24 cellular contexts compared by ENCODE assay signal in the genomic region with DNA sequence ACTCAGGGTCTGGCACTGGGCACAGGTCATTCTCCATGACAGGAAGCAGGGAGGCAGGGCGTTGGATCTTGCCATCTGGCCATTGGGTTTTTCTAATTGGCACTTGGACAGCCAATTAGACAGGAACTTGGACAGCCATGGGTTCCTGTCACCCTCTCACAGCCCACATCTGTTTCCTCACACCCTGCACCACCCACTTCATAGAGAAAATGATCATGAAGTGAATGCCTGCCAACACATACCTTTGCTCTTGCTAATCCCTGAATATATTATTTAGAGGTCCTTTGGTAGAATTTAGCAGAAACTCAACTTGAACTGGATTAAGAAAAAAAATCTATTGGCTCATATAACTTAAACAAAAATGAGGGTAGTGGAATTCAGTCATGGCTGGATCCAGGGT.
"Had no signal": no experiment of that assay in that cellular context is flagged by ENCODE, and none has a peak within 500 bp of the region (broad histone marks: within the 10 kb centered on the region; RNA-seq: fewer than 3 reads in every experiment).

No MANE protein-coding gene starts in this region.

- H3K4me3 Mint-ChIP-seq: activated CD8-positive, alpha-beta T cell treated with anti-CD3 and anti-CD28 coated beads, Interleukin-2, amount 10 ng/mL, durations not matched to agents 7 days and 5 days; activated naive CD8-positive, alpha-beta T cell treated with anti-CD3 and anti-CD28 coated beads, Interleukin-2, amount 10 ng/mL, durations not matched to agents 7 days and 5 days; activated T-helper 1 cell treated with anti-CD3 and anti-CD28 coated beads, Interleukin-12 subunit alpha, Interleukin-12 subunit beta, Interleukin-2, Interleukin-4 antibody, amounts not matched to agents 30 ng/mL and 10 ng/mL and 1 ng/mL, durations not matched to agents 14 hours and 24 hours and 36 hours; endodermal cell; immature natural killer cell; mesothelial cell of epicardium; naive thymus-derived CD8-positive, alpha-beta T cell; neural progenitor cell; T-helper 2 cell treated with Interferon-gamma antibody and Interleukin-4, amounts not matched to agents 5 μg/mL and 100 μg/mL, for 36 hours; type B pancreatic cell had no signal

- H3K9me3 ChIP-seq: prostate gland, vagina had no signal

- H3K4me1 Mint-ChIP-seq: endodermal cell had no signal

- H3K27ac Mint-ChIP-seq: activated CD8-positive, alpha-beta T cell treated with anti-CD3 and anti-CD28 coated beads, Interleukin-2, amount 10 ng/mL, durations not matched to agents 7 days and 5 days; activated naive CD8-positive, alpha-beta T cell treated with anti-CD3 and anti-CD28 coated beads, Interleukin-2, amount 10 ng/mL, durations not matched to agents 7 days and 5 days; activated T-helper 1 cell treated with anti-CD3 and anti-CD28 coated beads, Interleukin-12 subunit alpha, Interleukin-12 subunit beta, Interleukin-2, Interleukin-4 antibody, amounts not matched to agents 30 ng/mL and 10 ng/mL and 1 ng/mL, durations not matched to agents 14 hours and 24 hours and 36 hours; endodermal cell; immature natural killer cell; mesothelial cell of epicardium; naive thymus-derived CD8-positive, alpha-beta T cell; neural progenitor cell; T-helper 2 cell treated with Interferon-gamma antibody and Interleukin-4, amounts not matched to agents 5 μg/mL and 100 μg/mL, for 36 hours; type B pancreatic cell had no signal

- H3K36me3 ChIP-seq: cardiac muscle cell, esophagus squamous epithelium, neural progenitor cell, prostate gland, thoracic aorta, vagina, WERI-Rb-1 had no signal

- DNase-seq: activated CD4-positive, alpha-beta T cell treated with anti-CD3 and anti-CD28 coated beads for 1 hour; activated CD4-positive, alpha-beta T cell treated with anti-CD3 and anti-CD28 coated beads, Interleukin-2, amount 50 U/mL, for 1 hour; activated CD8-positive, alpha-beta T cell treated with anti-CD3 and anti-CD28 coated beads, Interleukin-2, amount 10 ng/mL, durations not matched to agents 7 days and 5 days; activated naive CD8-positive, alpha-beta T cell treated with anti-CD3 and anti-CD28 coated beads, Interleukin-2, amount 10 ng/mL, durations not matched to agents 7 days and 5 days; amniotic stem cell; cortex of kidney; endodermal cell; esophagus squamous epithelium; immature natural killer cell; naive thymus-derived CD8-positive, alpha-beta T cell; stimulated activated CD4-positive, alpha-beta T cell treated with anti-CD3 and anti-CD28 coated beads, Interleukin-4, amount 100 ng/mL, for 1 hour; stimulated activated naive CD4-positive, alpha-beta T cell; WERI-Rb-1 had no signal

- H3K4me3 ChIP-seq: cardiac muscle cell, esophagus squamous epithelium, lung, neural progenitor cell, prostate gland, thoracic aorta, vagina had no signal

- H3K4me2 ChIP-seq: neural progenitor cell had no signal

- H3K36me3 Mint-ChIP-seq: activated naive CD8-positive, alpha-beta T cell treated with anti-CD3 and anti-CD28 coated beads, Interleukin-2, amount 10 ng/mL, durations not matched to agents 7 days and 5 days; immature natural killer cell; mesothelial cell of epicardium; neural progenitor cell; type B pancreatic cell had no signal

- H3K27me3 ChIP-seq: cardiac muscle cell, vagina had no signal

- H2AFZ ChIP-seq: neural progenitor cell had no signal

- H3K27ac ChIP-seq: cardiac muscle cell, foreskin keratinocyte, neural progenitor cell, prostate gland, thoracic aorta, vagina, WERI-Rb-1 had no signal
